17 cellular contexts compared by ENCODE assay signal in genomic region chr11:125481531-125481930, GRCh38. TPM values are rescaled to one million over a fixed set of nuclear protein-coding genes. Genes with fewer than 3 reads are reported as not detected.
DNase-seq lines count a peak whose midpoint lies in the region; ATAC-seq and TF ChIP-seq lines count a peak whose summit lies in the region.
"Had no signal": no experiment of that assay in that cellular context is flagged by ENCODE, and none has a peak within 500 bp of the region (broad histone marks: within the 10 kb centered on the region; RNA-seq: fewer than 3 reads in every experiment).

No MANE protein-coding gene starts in this region.

- H3K36me3 ChIP-seq in brain microvascular endothelial cell (replicated peaks) = no peaks in the 10 kb centered on the region
- H3K36me3 ChIP-seq: colonic mucosa, vagina had no signal

- in situ Hi-C loops in SK-MEL-5 (cut with HindIII; ENCODE audit: low pct_unique_long_range_greater_than_20kb, low sequenced_read_pairs) = no loop called here
- in situ Hi-C loops in brain microvascular endothelial cell (cut with HindIII; ENCODE audit: low pct_ligation_motif_present, low sequenced_read_pairs) = no loop called here

- no peaks in the 10 kb centered on the region for H3K27me3 ChIP-seq in brain microvascular endothelial cell (replicated peaks)
- H3K27me3 ChIP-seq: colonic mucosa, vagina had no signal

- no peak for ATAC-seq in GM21381 (IDR thresholded peaks at IDR 0.05; ENCODE audit: unreplicated experiment)
- no peak for ATAC-seq in GM19452 (IDR thresholded peaks at IDR 0.05; ENCODE audit: unreplicated experiment)
- ATAC-seq: activated CD4-positive, CD25-positive, alpha-beta regulatory T cell treated with anti-CD3 and anti-CD28 coated beads, Interleukin-2, amount 50 U/mL, for 24 hours; left ventricle myocardium superior; naive thymus-derived CD4-positive, alpha-beta T cell had no signal

- no peak overlapping the region for H3K27ac ChIP-seq in brain microvascular endothelial cell
- H3K27ac ChIP-seq: colonic mucosa, vagina had no signal

- no peak overlapping the region for H3K4me3 ChIP-seq in brain microvascular endothelial cell (ENCODE audit: low read depth, low read length)
- H3K4me3 ChIP-seq: colonic mucosa, vagina had no signal

- TF ChIP-seq CTCF in brain microvascular endothelial cell (IDR thresholded peaks at IDR 0.05; ENCODE audit: low read depth, low read length, missing control alignments) = no peak

- DNase-seq in COLO829 (ENCODE audit: low spot score) (peak; percentile 68), SK-MEL-5 (ENCODE audit: low read depth, low spot score) (peak; percentile 76), foreskin melanocyte (peak; percentile 91), middle frontal gyrus (ENCODE audit: extremely low spot score, low spot score) (peak; percentile 80), brain microvascular endothelial cell (no peak), SHP77 treated with DMSO at 0.1 percent for 48 hours (lab: John Stamatoyannopoulos, UW) (no peak)
- DNase-seq: colonic mucosa; GOT3; left ventricle myocardium superior; naive thymus-derived CD4-positive, alpha-beta T cell; NCI-H1417 treated with DMSO at 0.1 percent for 48 hours; SHP77; stimulated activated naive CD4-positive, alpha-beta T cell had no signal

RNA-seq across cellular contexts. Expression of gene FEZ1, which starts 14.5 kb away (rescaled TPM):
- total RNA-seq in SK-MEL-5 (2014; rRNA removed; shearing (Covaris generic)) = 1.6 and 2.2 TPM in 2 replicates
- 4.0 and 6.6 TPM in 2 replicates for polyA plus RNA-seq in SK-MEL-5 (2015; cell fraction: cytosol; rRNA removed)
- polyA plus RNA-seq in SK-MEL-5 (2015; cell fraction: nucleus; rRNA removed) = 0.60 TPM in 1 of 2 replicates, not detected in the other
- polyA plus RNA-seq: naive thymus-derived CD4-positive, alpha-beta T cell had no signal

Comparison
In these comparisons a context has a peak if more than half of its experiments do, and no peak if none do; other contexts are left out.
1. DNase-seq: peak in COLO829 (single experiment), SK-MEL-5 (single experiment), foreskin melanocyte (single experiment) and middle frontal gyrus (single experiment); none in brain microvascular endothelial cell (single experiment) and SHP77 treated with DMSO at 0.1 percent for 48 hours (single experiment).